Comparison of ENCODE assay signal across 13 cellular contexts in the genomic region with DNA sequence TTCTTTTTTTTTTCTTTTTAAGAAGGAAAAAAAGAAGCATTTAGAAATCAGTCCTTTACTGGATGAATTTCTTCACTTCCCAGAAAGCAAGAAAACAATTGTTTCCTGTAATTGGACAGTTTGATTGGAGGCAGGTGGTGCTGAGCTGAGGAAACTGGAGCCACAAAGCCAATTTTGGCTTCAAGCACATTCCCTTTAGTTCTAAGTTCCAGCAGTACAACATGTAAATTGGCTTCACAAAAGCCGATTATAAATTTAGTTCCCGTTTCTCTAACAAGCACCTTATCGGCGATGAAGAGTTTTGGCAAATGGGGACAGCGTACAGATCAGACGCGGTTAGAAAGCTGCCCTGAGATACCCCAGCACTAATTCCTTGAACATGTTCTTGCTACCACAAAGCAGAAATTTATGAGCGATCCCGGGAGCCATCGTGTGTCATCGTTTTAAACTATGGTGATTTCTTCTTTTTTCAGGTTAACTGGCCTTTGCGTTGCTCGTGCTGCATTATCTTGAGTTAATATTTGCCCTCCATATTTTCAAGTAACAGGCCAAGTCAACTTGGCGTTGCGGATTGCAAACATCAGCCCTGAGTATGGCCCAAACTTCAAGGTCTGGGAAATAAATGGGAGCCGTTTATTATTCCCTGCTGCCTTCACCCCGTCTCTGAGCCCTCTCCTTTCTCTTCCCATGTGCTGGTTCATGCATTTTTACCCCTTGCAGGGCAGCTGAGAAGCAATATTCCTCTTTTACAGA.
DNase-seq lines count a peak whose midpoint lies in the region; ATAC-seq and TF ChIP-seq lines count a peak whose summit lies in the region.
"Had no signal": no experiment of that assay in that cellular context is flagged by ENCODE, and none has a peak within 500 bp of the region (broad histone marks: within the 10 kb centered on the region; RNA-seq: fewer than 3 reads in every experiment).

No MANE protein-coding gene starts in this region.

- H3K36me3 ChIP-seq in suprapubic skin (no peaks in the 10 kb centered on the region), smooth muscle cell (ENCODE audit: low read depth) (no peaks in the 10 kb centered on the region)

- H4K20me1 ChIP-seq in smooth muscle cell (ENCODE audit: low read depth), result no peaks in the 10 kb centered on the region

- no peak overlapping the region for H3K4me3 Mint-ChIP-seq in progenitor cell of endocrine pancreas (ENCODE audit: low read depth)
- H3K4me3 Mint-ChIP-seq: activated T-cell treated with anti-CD3 and anti-CD28 coated beads, Interleukin-2, amount 50 U/mL, for 72 hours; GM23338 had no signal

- H2AFZ ChIP-seq in smooth muscle cell (ENCODE audit: low read depth), result no peak overlapping the region
- H2AFZ ChIP-seq: GM23338 had no signal

- TF ChIP-seq POLR2A in suprapubic skin (IDR thresholded peaks at IDR 0.05), result no peak

- peak; percentile 17 for DNase-seq in activated effector memory CD4-positive, alpha-beta T cell treated with anti-CD3 and anti-CD28 coated beads, Interleukin-2, amount 50 U/mL, for 16 hours
- DNase-seq in activated effector memory CD4-positive, alpha-beta T cell treated with Interleukin-2 at 50 U/mL for 16 hours, result no peak
- DNase-seq in NOMO-1 treated with dmso at 0.1 percent for 144 hours (lab: John Stamatoyannopoulos, UW; ENCODE audit: unreplicated experiment) (peak; percentile 54), left ventricle myocardium superior (no peak), suprapubic skin (ENCODE audit: low spot score in 2 of 2) (peak; percentile 24 to 45), smooth muscle cell (lab: John Stamatoyannopoulos, UW; ENCODE audit: unreplicated experiment) (no peak), progenitor cell of endocrine pancreas (ENCODE audit: low spot score, unreplicated experiment) (no peak), HT-29 (ENCODE audit: low spot score) (no peak)
- DNase-seq: activated T-cell treated with anti-CD3 and anti-CD28 coated beads, Interleukin-2, amount 50 U/mL, for 72 hours; glutamatergic neuron; NCI-H2171 treated with DMSO at 0.1 percent for 48 hours; T1000 had no signal

- no peaks in the 10 kb centered on the region for H3K36me3 Mint-ChIP-seq in progenitor cell of endocrine pancreas (ENCODE audit: insufficient read depth)

- no peak overlapping the region for H3K27ac Mint-ChIP-seq in progenitor cell of endocrine pancreas
- H3K27ac Mint-ChIP-seq: activated T-cell treated with anti-CD3 and anti-CD28 coated beads, Interleukin-2, amount 50 U/mL, for 72 hours; GM23338 had no signal

- 72% methylated on average over 17 of the region's 17 CpGs for WGBS in suprapubic skin
- WGBS in smooth muscle cell (ENCODE audit: low lambda C conversion rate), result 95% methylated on average over 17 of the region's 17 CpGs

- intact Hi-C loops in left ventricle myocardium superior (cut with micrococcal nuclease), result no loop called here

- TF ChIP-seq CTCF in suprapubic skin (IDR thresholded peaks at IDR 0.05), result no peak
- TF ChIP-seq CTCF in smooth muscle cell (IDR thresholded peaks at IDR 0.05; ENCODE audit: borderline replicate concordance, insufficient read depth, poor library complexity, severe bottlenecking), result no peak
- TF ChIP-seq CTCF in progenitor cell of endocrine pancreas (IDR thresholded peaks at IDR 0.05; ENCODE audit: unreplicated experiment), result no peak

- H3K27ac ChIP-seq in suprapubic skin, result peak overlapping the region; percentile 14
- no peak overlapping the region for H3K27ac ChIP-seq in smooth muscle cell (ENCODE audit: low read depth)

- no peak overlapping the region for H3K9ac ChIP-seq in smooth muscle cell (ENCODE audit: low read depth)

- H3K4me1 ChIP-seq in suprapubic skin (peaks cover 28% of the 10 kb centered on the region), smooth muscle cell (ENCODE audit: low read depth) (peaks cover 13% of the 10 kb centered on the region)

- H3K9me3 ChIP-seq in suprapubic skin (no peaks in the 10 kb centered on the region), smooth muscle cell (replicated peaks; ENCODE audit: low read depth) (no peaks in the 10 kb centered on the region)

- H3K9me3 Mint-ChIP-seq in progenitor cell of endocrine pancreas (ENCODE audit: low read depth), result no peaks in the 10 kb centered on the region
- H3K9me3 Mint-ChIP-seq: activated T-cell treated with anti-CD3 and anti-CD28 coated beads, Interleukin-2, amount 50 U/mL, for 72 hours; GM23338 had no signal

- peaks cover 22% of the 10 kb centered on the region for H3K27me3 Mint-ChIP-seq in progenitor cell of endocrine pancreas

- peak; percentile 62 for ATAC-seq in left ventricle myocardium superior
- ATAC-seq: activated T-cell treated with anti-CD3 and anti-CD28 coated beads, Interleukin-2, amount 50 U/mL, for 72 hours; GM23338 had no signal

- no peak overlapping the region for H3K4me3 ChIP-seq in suprapubic skin
- H3K4me3 ChIP-seq in smooth muscle cell, result no peak overlapping the region
- H3K4me3 ChIP-seq: GM23338 had no signal

- H3K4me2 ChIP-seq in smooth muscle cell, result no peak overlapping the region
- H3K4me2 ChIP-seq: GM23338 had no signal

- no peaks in the 10 kb centered on the region for H3K27me3 ChIP-seq in suprapubic skin
- no peaks in the 10 kb centered on the region for H3K27me3 ChIP-seq in smooth muscle cell (ENCODE audit: low read depth)

- no peaks in the 10 kb centered on the region for H3F3A ChIP-seq in smooth muscle cell (ENCODE audit: low read depth)

- H3K79me2 ChIP-seq in smooth muscle cell (ENCODE audit: low read depth), result no peaks in the 10 kb centered on the region

- TF ChIP-seq EP300 in suprapubic skin (IDR thresholded peaks at IDR 0.05), result no peak

- H3K4me1 Mint-ChIP-seq in progenitor cell of endocrine pancreas (ENCODE audit: low read depth), result peaks cover 49% of the 10 kb centered on the region

Comparison
In these comparisons a context has a peak if more than half of its experiments do, and no peak if none do; other contexts are left out.
1. DNase-seq: peak in activated effector memory CD4-positive, alpha-beta T cell treated with anti-CD3 and anti-CD28 coated beads, Interleukin-2, amount 50 U/mL, for 16 hours (single experiment), NOMO-1 treated with dmso at 0.1 percent for 144 hours (single experiment) and suprapubic skin (2 of 2); none in activated effector memory CD4-positive, alpha-beta T cell treated with Interleukin-2 at 50 U/mL for 16 hours (single experiment), left ventricle myocardium superior (single experiment), smooth muscle cell (single experiment), progenitor cell of endocrine pancreas (single experiment) and HT-29 (single experiment).